ENCODE assay signal across 8 cellular contexts in the genomic region with DNA sequence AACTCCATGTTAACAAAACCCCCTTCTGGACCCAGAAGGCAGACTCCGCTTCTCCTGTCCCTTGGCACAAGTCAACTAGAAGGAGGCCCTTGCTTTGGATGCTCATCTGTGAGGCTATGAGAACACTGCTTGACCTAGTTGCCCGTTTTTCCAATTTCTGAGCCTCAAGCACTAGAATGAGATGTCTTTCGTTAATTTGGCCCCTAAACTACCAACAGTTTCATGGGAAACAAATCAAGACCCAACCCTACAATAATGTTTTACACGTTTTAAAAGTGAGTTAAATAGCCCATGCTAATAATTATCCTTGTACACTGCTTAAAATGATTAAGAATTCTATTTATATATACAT. TPM values are rescaled to one million over a fixed set of nuclear protein-coding genes. Genes with fewer than 3 reads are reported as not detected.
DNase-seq lines count a peak whose midpoint lies in the region; ATAC-seq and TF ChIP-seq lines count a peak whose summit lies in the region.

No MANE protein-coding gene starts in this region.

- H3K9ac ChIP-seq in mammary epithelial cell (ENCODE audit: insufficient read depth, low read length): no peak overlapping the region

- no peaks in the 10 kb centered on the region for H4K20me1 ChIP-seq in mammary epithelial cell (ENCODE audit: insufficient read depth, low read length)

- DNase-seq in heart right ventricle: no peak
- DNase-seq in Right ventricle myocardium inferior (ENCODE audit: missing footprints): no peak
- no peak for DNase-seq in mammary epithelial cell
- DNase-seq in aorta: no peak
- no peak for DNase-seq in HuH-7.5 (ENCODE audit: low spot score)
- DNase-seq in KBM-7: no peak

- H3K4me3 ChIP-seq in heart right ventricle (peak overlapping the region; percentile 65 to 97 (median 86)), mammary epithelial cell (replicated peaks in 1 of 3; ENCODE audit: insufficient read depth in 1 of 3, low read depth in 2 of 3, low read length in 3 of 3) (peak overlapping the region; percentile 60 to 94 (median 83)), mononuclear cell (ENCODE audit: low read length) (peak overlapping the region; percentile 77), aorta (ENCODE audit: low read length in 2 of 2) (peak overlapping the region; percentile 23 to 77)

- H3K27me3 ChIP-seq in heart right ventricle (no peaks in the 10 kb centered on the region), mammary epithelial cell (ENCODE audit: insufficient read depth, low read length) (no peaks in the 10 kb centered on the region), mononuclear cell (ENCODE audit: insufficient read depth, low read length) (no peaks in the 10 kb centered on the region), aorta (ENCODE audit: control insufficient read depth in 1 of 2, insufficient read depth in 2 of 2, low read length in 1 of 2) (no peaks in the 10 kb centered on the region)

- in situ Hi-C loops in mammary epithelial cell (cut with MboI; ENCODE audit: low sequenced_read_pairs in 2 of 2): loop anchor here in 1 of 2 donors (10.0 to 25.0 kb wide), 2 partner anchors 419 to 732 kb away; no protein-coding TSS in a partner anchor
- in situ Hi-C loops in KBM-7 (cut with MboI; ENCODE audit: low pct_unique_long_range_greater_than_20kb, low sequenced_read_pairs): no loop called here

- H2AFZ ChIP-seq in mammary epithelial cell (ENCODE audit: low read depth, low read length): peak overlapping the region; percentile 100

- peaks cover 29% of the 10 kb centered on the region for H3K79me2 ChIP-seq in mammary epithelial cell (ENCODE audit: insufficient read depth, low read length)

- H3K27ac ChIP-seq in heart right ventricle (peak overlapping the region; percentile 96 to 100 (median 99)), mammary epithelial cell (ENCODE audit: insufficient read depth, low read depth, low read length) (peak overlapping the region; percentile 86), aorta (ENCODE audit: low read depth in 1 of 2, low read length in 2 of 2) (peak overlapping the region in 1 of 2 donors; percentile 91)

- no TSS peak for BruUV-seq in mammary epithelial cell (replicated peaks; lab: Mats Ljungman, UMichigan)

- H3K4me1 ChIP-seq in heart right ventricle (peaks cover 0 to 19% (median 4%) of the 10 kb centered on the region in 9 donors), mammary epithelial cell (ENCODE audit: insufficient read depth, low read length) (peaks cover 11% of the 10 kb centered on the region), mononuclear cell (ENCODE audit: insufficient read depth, low read length) (peaks cover 22% of the 10 kb centered on the region), aorta (ENCODE audit: control insufficient read depth in 1 of 2, insufficient read depth in 2 of 2, low read length in 2 of 2) (peaks cover 3% of the 10 kb centered on the region in 2 donors)

- no peak for ATAC-seq in heart right ventricle
- ATAC-seq in Right ventricle myocardium inferior: no peak
- ATAC-seq in aorta (ENCODE audit: low FRiP score): no peak
- no peak for ATAC-seq in HG02678 (IDR thresholded peaks at IDR 0.05; ENCODE audit: unreplicated experiment)

- dilution Hi-C loops in mammary epithelial cell (cut with HindIII; ENCODE audit: low sequenced_read_pairs): no loop called here

- CTCF ChIA-PET in mammary epithelial cell (lab: Charles Lee; ENCODE audit: low non-redundant PET): no interaction called here

- H3K9me3 ChIP-seq in heart right ventricle (no peaks in the 10 kb centered on the region), mammary epithelial cell (replicated peaks; ENCODE audit: insufficient read depth, low read length) (no peaks in the 10 kb centered on the region), mononuclear cell (ENCODE audit: low read depth, low read length) (no peaks in the 10 kb centered on the region), aorta (ENCODE audit: control insufficient read depth, low read length) (no peaks in the 10 kb centered on the region)

- TF ChIP-seq CTCF in heart right ventricle (IDR thresholded peaks at IDR 0.05) (no peak), mammary epithelial cell (conservative IDR thresholded peaks at IDR 0.05 in 1 of 2, IDR thresholded peaks at IDR 0.05 in 1 of 2; ENCODE audit: extremely low read depth in 1 of 2, insufficient read depth in 1 of 2, low read depth in 1 of 2, low read length in 2 of 2) (no peak)

- intact Hi-C loops in heart right ventricle (cut with DNase I) (loop anchor here (2.0 to 10.0 kb wide), 12 partner anchors 191 to 739 kb away; no protein-coding TSS in a partner anchor), Right ventricle myocardium inferior (cut with DNase I) (loop anchor here (2.0 to 10.0 kb wide), 4 partner anchors 205 to 691 kb away; no protein-coding TSS in a partner anchor), mammary epithelial cell (cut with micrococcal nuclease) (loop anchor here (2.0 kb wide), 2 partner anchors 101 to 563 kb away; no protein-coding TSS in a partner anchor), aorta (cut with DNase I) (loop anchor here (10.0 kb wide), 3 partner anchors 101 to 301 kb away; no protein-coding TSS in a partner anchor)

- H3K36me3 ChIP-seq in heart right ventricle: no peaks in the 10 kb centered on the region
- H3K36me3 ChIP-seq in mammary epithelial cell (ENCODE audit: insufficient read depth, low read length): no peaks in the 10 kb centered on the region
- H3K36me3 ChIP-seq in aorta (ENCODE audit: control insufficient read depth in 1 of 2, insufficient read depth in 2 of 2, low read length in 1 of 2): no peaks in the 10 kb centered on the region

- H3K4me2 ChIP-seq in mammary epithelial cell (ENCODE audit: insufficient read depth, low read depth, low read length): peak overlapping the region; percentile 100

- WGBS in heart right ventricle, 2 donors: 85 to 91% methylated on average over 4 of the region's 4 CpGs
- WGBS in mammary epithelial cell (ENCODE audit: low coverage, missing lambda C conversion rate): 67% methylated on average over 4 of the region's 4 CpGs
- 73 to 83% methylated on average over 4 of the region's 4 CpGs for WGBS in aorta, 2 donors

RNA-seq across cellular contexts. Expression of gene NR3C1, which starts 2.2 kb away (rescaled TPM):
- 10 to 100 TPM; 31.1 to 62.3 (median 47.6) TPM for total RNA-seq in heart right ventricle
- 10 to 100 TPM; 11.0 to 14.5 TPM for polyA plus RNA-seq in heart right ventricle
- 56.1 TPM for total RNA-seq in Right ventricle myocardium inferior
- 10 to 100 TPM; 62.8 to 64.4 TPM for total RNA-seq in mammary epithelial cell
- 27.0 TPM for polyA plus RNA-seq in mammary epithelial cell
- 97.8 TPM for polyA minus RNA-seq in mammary epithelial cell
- total RNA-seq in mononuclear cell: 168 TPM
- total RNA-seq in aorta: 100 to 1,000 TPM in 1 of 2 donors, 10 to 100 TPM in 1; 61.2 to 105 TPM
- 10 to 100 TPM; 16.0 to 16.8 TPM for polyA plus RNA-seq in aorta
